In the genomic region with DNA sequence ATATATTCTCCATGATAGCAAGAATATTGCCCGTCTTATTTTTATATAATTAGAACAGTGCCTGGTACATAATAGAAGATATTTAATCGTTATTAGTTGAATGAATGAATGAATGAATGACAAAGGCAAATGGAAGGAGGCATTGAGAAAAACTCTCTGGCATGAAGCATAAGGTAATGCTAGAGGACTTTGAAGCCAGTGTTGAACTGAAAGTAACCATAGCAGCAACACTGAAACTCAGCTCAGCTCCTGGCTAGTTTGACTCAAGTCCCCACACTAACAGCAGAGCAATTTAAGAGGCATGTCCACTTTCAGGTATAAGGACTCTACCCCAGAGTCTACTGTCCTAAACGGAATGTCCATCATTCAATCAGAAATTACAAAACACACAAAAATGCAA, we compare ENCODE assay signal across 28 cellular contexts.
A peak's percentile ranks its signal among the peaks of the same experiment; 100 is the strongest.
DNase-seq lines count a peak whose midpoint lies in the region; ATAC-seq and TF ChIP-seq lines count a peak whose summit lies in the region.
"Had no signal": no experiment of that assay in that cellular context is flagged by ENCODE, and none has a peak within 500 bp of the region (broad histone marks: within the 10 kb centered on the region; RNA-seq: fewer than 3 reads in every experiment).

No MANE protein-coding gene starts in this region.

- CTCF ChIA-PET in CD4-positive, alpha-beta T cell (lab: Charles Lee): no interaction called here
- CTCF ChIA-PET in HEK293T (lab: Yijun Ruan, JAX): no interaction called here

- H3K4me3 ChIP-seq in GM12865 (ENCODE audit: low read depth, low read length): no peak overlapping the region
- H3K4me3 ChIP-seq: adrenal gland, left ventricle myocardium inferior, SK-N-MC, tibial artery had no signal

- intact Hi-C loops in CD4-positive, alpha-beta T cell (cut with DNase I, micrococcal nuclease): no loop called here

- H3K9me3 ChIP-seq in CD4-positive, alpha-beta T cell (ENCODE audit: control insufficient read depth, low read length): no peaks in the 10 kb centered on the region
- H3K9me3 ChIP-seq: adrenal gland, left ventricle myocardium inferior, tibial artery had no signal

- H3K27me3 ChIP-seq in CD4-positive, alpha-beta T cell (ENCODE audit: control insufficient read depth, insufficient read depth, low read length): no peaks in the 10 kb centered on the region
- H3K27me3 ChIP-seq: adrenal gland, brain microvascular endothelial cell, tibial artery had no signal

- no peak overlapping the region for H3K27ac ChIP-seq in CD4-positive, alpha-beta T cell (ENCODE audit: low read depth, low read length)
- H3K27ac ChIP-seq: adrenal gland, brain microvascular endothelial cell, foreskin keratinocyte, left ventricle myocardium inferior, SK-N-MC, tibial artery had no signal

- no peak overlapping the region for H3K27ac Mint-ChIP-seq in CD4-positive, alpha-beta T cell
- H3K27ac Mint-ChIP-seq: activated T-cell treated with anti-CD3 and anti-CD28 coated beads, Interleukin-2, amount 50 U/mL, for 72 hours; CD4-positive, alpha-beta memory T cell; effector memory CD8-positive, alpha-beta T cell; immature natural killer cell; naive B cell; stimulated activated naive CD8-positive, alpha-beta T cell treated with anti-CD3 and anti-CD28 coated beads, Interleukin-15, amount 100 ng/mL, for 72 hours; T-helper 17 cell had no signal

- H3K27me3 Mint-ChIP-seq in CD4-positive, alpha-beta T cell: peaks cover 20% of the 10 kb centered on the region

- POLR2A ChIA-PET in CD4-positive, alpha-beta T cell (lab: Charles Lee): no interaction called here
- POLR2A ChIA-PET in HEK293T (lab: Yijun Ruan, JAX): no interaction called here

- H3K4me3 Mint-ChIP-seq in CD4-positive, alpha-beta T cell: no peak overlapping the region
- H3K4me3 Mint-ChIP-seq: activated T-cell treated with anti-CD3 and anti-CD28 coated beads, Interleukin-2, amount 50 U/mL, for 72 hours; CD4-positive, alpha-beta memory T cell; effector memory CD8-positive, alpha-beta T cell; immature natural killer cell; naive B cell; stimulated activated naive CD8-positive, alpha-beta T cell treated with anti-CD3 and anti-CD28 coated beads, Interleukin-15, amount 100 ng/mL, for 72 hours; T-helper 17 cell had no signal

- DNase-seq in GM12865 (ENCODE audit: low read depth) (peak; percentile 48), NCI-H1436 (lab: John Stamatoyannopoulos, UW) (no peak), HEK293T (ENCODE audit: extremely low spot score) (no peak)
- no peak for DNase-seq in CD4-positive, alpha-beta T cell
- DNase-seq: activated CD4-positive, alpha-beta T cell treated with anti-CD3 and anti-CD28 coated beads for 4 hours; activated naive CD4-positive, alpha-beta T cell treated with Interleukin-2 at 50 U/mL for 16 hours; activated T-cell treated with anti-CD3 and anti-CD28 coated beads, Interleukin-2, amount 50 U/mL, for 72 hours; adrenal gland; brain microvascular endothelial cell; CD4-positive, alpha-beta memory T cell; effector memory CD8-positive, alpha-beta T cell; foreskin keratinocyte; H7; immature natural killer cell; Karpas-422; left ventricle myocardium inferior; naive B cell; NCI-H1048; NCI-H1930; stimulated activated naive CD8-positive, alpha-beta T cell treated with anti-CD3 and anti-CD28 coated beads, Interleukin-15, amount 100 ng/mL, for 72 hours; T-helper 17 cell; tibial artery had no signal

- no peaks in the 10 kb centered on the region for H3K36me3 Mint-ChIP-seq in CD4-positive, alpha-beta T cell (ENCODE audit: low read depth)
- H3K36me3 Mint-ChIP-seq: CD4-positive, alpha-beta memory T cell; immature natural killer cell; naive B cell had no signal

- no peaks in the 10 kb centered on the region for H3K4me1 Mint-ChIP-seq in CD4-positive, alpha-beta T cell (ENCODE audit: low read depth)
- H3K4me1 Mint-ChIP-seq: CD4-positive, alpha-beta memory T cell; immature natural killer cell; naive B cell; stimulated activated naive CD8-positive, alpha-beta T cell treated with anti-CD3 and anti-CD28 coated beads, Interleukin-15, amount 100 ng/mL, for 72 hours; T-helper 17 cell had no signal

- no peak for TF ChIP-seq CTCF in GM12865 (IDR thresholded peaks at IDR 0.05; ENCODE audit: insufficient read depth, low read depth, low read length, missing control alignments)
- no peak for TF ChIP-seq CTCF in CD4-positive, alpha-beta T cell (IDR thresholded peaks at IDR 0.05)

- ATAC-seq in GM18868 (IDR thresholded peaks at IDR 0.05; ENCODE audit: unreplicated experiment): peak; percentile 66
- ATAC-seq in GM21786 (IDR thresholded peaks at IDR 0.05; ENCODE audit: unreplicated experiment): peak; percentile 63
- ATAC-seq in HG03432 (IDR thresholded peaks at IDR 0.05; ENCODE audit: unreplicated experiment): peak; percentile 79
- ATAC-seq in CD4-positive, alpha-beta T cell (ENCODE audit: poor library complexity): no peak
- ATAC-seq in HG03108 (IDR thresholded peaks at IDR 0.05; ENCODE audit: unreplicated experiment): no peak
- ATAC-seq: activated T-cell treated with anti-CD3 and anti-CD28 coated beads, Interleukin-2, amount 50 U/mL, for 72 hours; effector memory CD8-positive, alpha-beta T cell; esophagus mucosa; foreskin keratinocyte; stimulated activated naive CD8-positive, alpha-beta T cell treated with anti-CD3 and anti-CD28 coated beads, Interleukin-15, amount 100 ng/mL, for 72 hours; T-helper 17 cell had no signal

- H3K9me3 Mint-ChIP-seq in CD4-positive, alpha-beta T cell: no peaks in the 10 kb centered on the region
- H3K9me3 Mint-ChIP-seq: activated T-cell treated with anti-CD3 and anti-CD28 coated beads, Interleukin-2, amount 50 U/mL, for 72 hours; CD4-positive, alpha-beta memory T cell; effector memory CD8-positive, alpha-beta T cell; immature natural killer cell; naive B cell; stimulated activated naive CD8-positive, alpha-beta T cell treated with anti-CD3 and anti-CD28 coated beads, Interleukin-15, amount 100 ng/mL, for 72 hours had no signal

TF ChIP-seq in HEK293T, 16 proteins besides CTCF, POLR2A, EP300 and RAD21:
- TF ChIP-seq HDGF (IDR thresholded peaks at IDR 0.05; ENCODE audit: borderline replicate concordance) (no peak), SP1 (IDR thresholded peaks at IDR 0.05) (no peak), FOXA1 (IDR thresholded peaks at IDR 0.05) (no peak), PKNOX1 (IDR thresholded peaks at IDR 0.05) (no peak), ZNF384 (IDR thresholded peaks at IDR 0.05) (no peak), NFRKB (IDR thresholded peaks at IDR 0.05) (no peak), SUZ12 (IDR thresholded peaks at IDR 0.05) (no peak), FOXK2 (IDR thresholded peaks at IDR 0.05) (no peak), ARNT (IDR thresholded peaks at IDR 0.05) (no peak)

Comparison
In these comparisons a context has a peak if more than half of its experiments do, and no peak if none do; other contexts are left out.
1. ATAC-seq: peak in GM18868 (single experiment), GM21786 (single experiment) and HG03432 (single experiment); none in CD4-positive, alpha-beta T cell (single experiment) and HG03108 (single experiment).